Comparison of ENCODE assay signal across 2 cellular contexts in genomic region chr12:122528582-122528981, GRCh38.
TF ChIP-seq lines count a peak whose summit lies in the region.

No MANE protein-coding gene starts in this region.

TF ChIP-seq in IMR-90, 13 proteins besides CTCF, POLR2A, EP300 and RAD21:
- TF ChIP-seq CEBPB (IDR thresholded peaks at IDR 0.05; ENCODE audit: low read depth, low read length) (peak; percentile 68), NFE2L2 (IDR thresholded peaks at IDR 0.05; ENCODE audit: low read depth, low read length) (no peak)

TF ChIP-seq in neural cell, 6 proteins besides CTCF, POLR2A, EP300 and RAD21:
- no peak for TF ChIP-seq EZH2 (IDR thresholded peaks at IDR 0.05; ENCODE audit: borderline replicate concordance, insufficient read depth, low read length, poor library complexity, severe bottlenecking)
- no peak for TF ChIP-seq SMC3 (conservative IDR thresholded peaks at IDR 0.05; ENCODE audit: poor library complexity)
- TF ChIP-seq MXI1 (conservative IDR thresholded peaks at IDR 0.05; ENCODE audit: poor library complexity, severe bottlenecking): no peak
- TF ChIP-seq TAF1 (IDR thresholded peaks at IDR 0.05; ENCODE audit: low read depth): no peak
